11 cellular contexts compared by ENCODE assay signal in the genomic region with DNA sequence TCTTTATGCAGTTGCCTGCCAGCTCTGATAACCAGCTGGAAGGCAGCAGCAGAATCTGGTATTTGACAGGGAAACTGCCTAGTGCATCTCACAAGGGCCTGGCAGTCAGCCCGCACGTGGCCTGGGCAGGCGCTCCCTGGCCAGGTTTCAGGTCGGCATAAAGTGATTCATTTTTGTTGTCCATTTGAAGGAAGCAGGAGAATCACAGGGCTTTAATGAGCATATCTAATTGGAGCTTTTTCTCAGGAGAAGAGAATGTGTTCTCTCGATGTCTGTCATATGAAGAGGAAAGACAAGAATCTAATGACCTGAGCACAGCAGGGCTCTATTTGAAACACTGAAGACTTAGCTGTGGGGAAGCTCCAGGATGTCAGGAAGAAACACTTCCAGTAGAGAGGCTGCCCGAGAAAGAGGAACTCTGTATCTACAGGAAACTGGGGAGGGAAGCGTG.
DNase-seq lines count a peak whose midpoint lies in the region; ATAC-seq and TF ChIP-seq lines count a peak whose summit lies in the region.
"Had no signal": no experiment of that assay in that cellular context is flagged by ENCODE, and none has a peak within 500 bp of the region (broad histone marks: within the 10 kb centered on the region; RNA-seq: fewer than 3 reads in every experiment).

No MANE protein-coding gene starts in this region.

- WGBS in body of pancreas, 2 donors, result 20 to 33% methylated on average over 7 of the region's 7 CpGs

- H3K27me3 ChIP-seq in body of pancreas, result no peaks in the 10 kb centered on the region

- H3K27ac ChIP-seq in body of pancreas, result no peak overlapping the region
- H3K27ac ChIP-seq: SK-N-MC had no signal

- H3K4me3 ChIP-seq in body of pancreas, result no peak overlapping the region
- H3K4me3 ChIP-seq: SK-N-MC had no signal

- no peak for TF ChIP-seq CTCF in body of pancreas (IDR thresholded peaks at IDR 0.05)

- peaks cover 0 to 12% (median 0%) of the 10 kb centered on the region in 3 donors for H3K36me3 Mint-ChIP-seq in naive thymus-derived CD8-positive, alpha-beta T cell

- no peak overlapping the region for H3K27ac Mint-ChIP-seq in naive thymus-derived CD8-positive, alpha-beta T cell

- intact Hi-C loops in body of pancreas (cut with DNase I), result no loop called here

- H3K4me3 Mint-ChIP-seq in naive thymus-derived CD8-positive, alpha-beta T cell, result no peak overlapping the region

- no peaks in the 10 kb centered on the region for H3K4me1 ChIP-seq in body of pancreas

- peaks cover 3 to 18% (median 5%) of the 10 kb centered on the region in 5 donors for H3K27me3 Mint-ChIP-seq in naive thymus-derived CD8-positive, alpha-beta T cell

- H3K36me3 ChIP-seq in body of pancreas (replicated peaks in 1 of 2; ENCODE audit: insufficient read depth in 1 of 2, low read depth in 2 of 2), result no peaks in the 10 kb centered on the region

- no peak for ATAC-seq in body of pancreas
- no peak for ATAC-seq in naive thymus-derived CD8-positive, alpha-beta T cell

- H3K9me3 ChIP-seq in body of pancreas, result no peaks in the 10 kb centered on the region

- DNase-seq in GDM1 (lab: John Stamatoyannopoulos, UW), result peak; percentile 17
- peak; percentile 36 for DNase-seq in NCI-H1417 treated with DMSO at 0.1 percent for 48 hours (lab: John Stamatoyannopoulos, UW)
- peak; percentile 18 to 63 (median 28) for DNase-seq in body of pancreas
- peak; percentile 6 for DNase-seq in medulla oblongata (ENCODE audit: extremely low spot score)
- no peak for DNase-seq in superior temporal gyrus (ENCODE audit: extremely low spot score)
- DNase-seq in kidney glomerular epithelial cell (lab: John Stamatoyannopoulos, UW), result no peak
- DNase-seq in naive thymus-derived CD8-positive, alpha-beta T cell, result no peak
- DNase-seq in activated CD8-positive, alpha-beta memory T cell treated with anti-CD3 and anti-CD28 coated beads, Interleukin-2, amount 50 U/mL, for 4 hours, result no peak
- DNase-seq: anterior cingulate cortex, GOT3 had no signal

- POLR2A ChIA-PET in naive thymus-derived CD8-positive, alpha-beta T cell (lab: Charles Lee), result no interaction called here

- peaks cover 0 to 18% (median 8%) of the 10 kb centered on the region in 9 donors for H3K9me3 Mint-ChIP-seq in naive thymus-derived CD8-positive, alpha-beta T cell

- no peak for TF ChIP-seq POLR2A in body of pancreas (IDR thresholded peaks at IDR 0.05)

- no peaks in the 10 kb centered on the region for H3K4me1 Mint-ChIP-seq in naive thymus-derived CD8-positive, alpha-beta T cell

Comparison
In these comparisons a context has a peak if more than half of its experiments do, and no peak if none do; other contexts are left out.
1. DNase-seq: peak in GDM1 (single experiment), NCI-H1417 treated with DMSO at 0.1 percent for 48 hours (single experiment), body of pancreas (4 of 4) and medulla oblongata (single experiment); none in superior temporal gyrus (single experiment), kidney glomerular epithelial cell (single experiment), naive thymus-derived CD8-positive, alpha-beta T cell (0 of 10) and activated CD8-positive, alpha-beta memory T cell treated with anti-CD3 and anti-CD28 coated beads, Interleukin-2, amount 50 U/mL, for 4 hours (single experiment).